ENCODE assay signal across 22 cellular contexts in genomic region chr22:20646906-20647305, GRCh38.
DNase-seq lines count a peak whose midpoint lies in the region; ATAC-seq, FAIRE-seq and TF ChIP-seq lines count a peak whose summit lies in the region.
"Had no signal": no experiment of that assay in that cellular context is flagged by ENCODE, and none has a peak within 500 bp of the region (broad histone marks: within the 10 kb centered on the region; RNA-seq: fewer than 3 reads in every experiment).

No MANE protein-coding gene starts in this region.

- no peaks in the 10 kb centered on the region for H3K4me1 Mint-ChIP-seq in activated CD8-positive, alpha-beta memory T cell treated with anti-CD3 and anti-CD28 coated beads, Interleukin-2, amount 10 ng/mL, durations not matched to agents 7 days and 5 days

- H2AFZ ChIP-seq in K562 (ENCODE audit: low read depth, low read length) (no peak overlapping the region), osteoblast (ENCODE audit: low read length) (no peak overlapping the region), GM23248 (no peak overlapping the region)

- no peak for ATAC-seq in activated CD8-positive, alpha-beta memory T cell treated with anti-CD3 and anti-CD28 coated beads, Interleukin-2, amount 10 ng/mL, durations not matched to agents 7 days and 5 days
- ATAC-seq in K562 = no peak
- ATAC-seq in GM18909 (IDR thresholded peaks at IDR 0.05; ENCODE audit: poor library complexity, unreplicated experiment) = no peak
- ATAC-seq: HCT116 had no signal

- H4K20me1 ChIP-seq in K562 (replicated peaks; ENCODE audit: control insufficient read depth, insufficient read depth, low read length) = peaks cover 5% of the 10 kb centered on the region; the same call in 1 of the 2 replicates
- H4K20me1 ChIP-seq in osteoblast (ENCODE audit: insufficient read depth, low read length) = no peaks in the 10 kb centered on the region
- no peaks in the 10 kb centered on the region for H4K20me1 ChIP-seq in GM23248 (ENCODE audit: insufficient read depth)
- H4K20me1 ChIP-seq: BLaER1 had no signal

- no peaks in the 10 kb centered on the region for H3K27me3 Mint-ChIP-seq in activated CD8-positive, alpha-beta memory T cell treated with anti-CD3 and anti-CD28 coated beads, Interleukin-2, amount 10 ng/mL, durations not matched to agents 7 days and 5 days
- H3K27me3 Mint-ChIP-seq: CD4-positive, alpha-beta T cell had no signal

- H3K4me3 Mint-ChIP-seq in activated CD8-positive, alpha-beta memory T cell treated with anti-CD3 and anti-CD28 coated beads, Interleukin-2, amount 10 ng/mL, durations not matched to agents 7 days and 5 days = no peak overlapping the region
- H3K4me3 Mint-ChIP-seq: CD4-positive, alpha-beta T cell had no signal

- H3K27me3 ChIP-seq in K562 (ENCODE audit: control insufficient read depth in 2 of 2, insufficient read depth in 2 of 2, low read length in 2 of 2) (peaks cover 50 to 65% of the 10 kb centered on the region in 2 experiments), osteoblast (ENCODE audit: insufficient read depth, low read length) (peaks cover 4% of the 10 kb centered on the region), GM23248 (replicated peaks; ENCODE audit: insufficient read depth) (peaks cover 16% of the 10 kb centered on the region; the same call in 1 of the 2 replicates), colonic mucosa (no peaks in the 10 kb centered on the region)
- H3K27me3 ChIP-seq: BLaER1 had no signal

- CTCF ChIA-PET in activated CD8-positive, alpha-beta memory T cell treated with anti-CD3 and anti-CD28 coated beads, Interleukin-2, amount 10 ng/mL, durations not matched to agents 7 days and 5 days (lab: Charles Lee) = interaction anchor here (0.5 to 1.8 kb wide), 3 partner anchors 41 to 1960 kb away, joined by 3 to 5 read pairs (median 3); no protein-coding TSS in a partner anchor
- CTCF ChIA-PET in K562 (lab: Yijun Ruan, JAX; ENCODE audit: low intra/inter-chr PET ratio) = no interaction called here

- in situ Hi-C loops in K562 (cut with MboI) (no loop called here), GM23248 (cut with MboI) (no loop called here)

- H3K9me3 ChIP-seq in K562 (replicated peaks; ENCODE audit: control insufficient read depth, insufficient read depth, low read depth, low read length) (no peaks in the 10 kb centered on the region), osteoblast (ENCODE audit: low read depth, low read length) (no peaks in the 10 kb centered on the region), GM23248 (ENCODE audit: low read depth) (no peaks in the 10 kb centered on the region), colonic mucosa (no peaks in the 10 kb centered on the region)
- H3K9me3 ChIP-seq: BLaER1, SK-N-SH had no signal

- 1% methylated on average over 3 of the region's 3 CpGs for WGBS in K562 (ENCODE audit: insufficient coverage, low coverage, missing lambda C conversion rate)
- WGBS in GM23248 (ENCODE audit: low coverage in 1 of 2, low lambda C conversion rate in 2 of 2, missing lambda C conversion rate in 2 of 2), 2 experiments = 54 to 60% methylated on average over 3 of the region's 3 CpGs

- no peaks in the 10 kb centered on the region for H3K79me2 ChIP-seq in K562 (ENCODE audit: control insufficient read depth, insufficient read depth, low read length)
- H3K79me2 ChIP-seq in osteoblast (ENCODE audit: insufficient read depth, low read length) = no peaks in the 10 kb centered on the region
- H3K79me2 ChIP-seq in GM23248 (ENCODE audit: insufficient read depth) = no peaks in the 10 kb centered on the region

- no peaks in the 10 kb centered on the region for H3K36me3 Mint-ChIP-seq in activated CD8-positive, alpha-beta memory T cell treated with anti-CD3 and anti-CD28 coated beads, Interleukin-2, amount 10 ng/mL, durations not matched to agents 7 days and 5 days

- DNase-seq in activated CD8-positive, alpha-beta memory T cell treated with anti-CD3 and anti-CD28 coated beads, Interleukin-2, amount 10 ng/mL, durations not matched to agents 7 days and 5 days = peak; percentile 23
- DNase-seq in activated CD8-positive, alpha-beta memory T cell treated with anti-CD3 and anti-CD28 coated beads, Interleukin-2, amount 50 U/mL, for 48 hours = no peak
- DNase-seq in K562 (ENCODE audit: extremely low read depth in 1 of 4, low spot score in 3 of 4) (no peak), osteoblast (ENCODE audit: insufficient read length, low spot score, missing footprints) (peak; percentile 21), GM23248 (no peak), colonic mucosa (no peak)
- DNase-seq: CD4-positive, alpha-beta T cell; COR-L47; Karpas-422; NCI-H1092 treated with DMSO at 0.1 percent for 48 hours; NCI-H1436; NCI-H187 treated with DMSO at 0.1 percent for 48 hours; NCI-H2171 treated with DMSO at 0.1 percent for 48 hours; NCI-H345; NCI-H510A treated with DMSO at 0.1 percent for 48 hours; SK-N-SH had no signal

- no peaks in the 10 kb centered on the region for H3K9me1 ChIP-seq in K562 (ENCODE audit: control insufficient read depth, insufficient read depth, low read length)

- no peak overlapping the region for H3K27ac Mint-ChIP-seq in activated CD8-positive, alpha-beta memory T cell treated with anti-CD3 and anti-CD28 coated beads, Interleukin-2, amount 10 ng/mL, durations not matched to agents 7 days and 5 days
- H3K27ac Mint-ChIP-seq: CD4-positive, alpha-beta T cell had no signal

- H3K4me2 ChIP-seq in K562 (ENCODE audit: insufficient read depth, low read length) (no peak overlapping the region), osteoblast (ENCODE audit: insufficient read depth, low read length) (no peak overlapping the region), GM23248 (ENCODE audit: unreplicated experiment) (no peak overlapping the region)
- H3K4me2 ChIP-seq: BLaER1, SK-N-SH had no signal

- POLR2A ChIA-PET in K562 (lab: Yijun Ruan, JAX) = interaction anchor here (0.6 to 5.0 kb wide), 10 partner anchors 9 to 1526 kb away, joined by 3 to 41 read pairs (median 6); no protein-coding TSS in a partner anchor

- TF ChIP-seq POLR2A in K562 (conservative IDR thresholded peaks at IDR 0.05) = no peak

- FAIRE-seq in K562 (lab: Jason Lieb, UNC) = no peak
- FAIRE-seq: G401.6, H1, RCC 7860 had no signal

- H3K36me3 ChIP-seq in K562 (ENCODE audit: control insufficient read depth, insufficient read depth, low read length) (no peaks in the 10 kb centered on the region), osteoblast (ENCODE audit: insufficient read depth, low read length) (no peaks in the 10 kb centered on the region), GM23248 (ENCODE audit: low read depth) (no peaks in the 10 kb centered on the region), colonic mucosa (no peaks in the 10 kb centered on the region)
- H3K36me3 ChIP-seq: BLaER1 had no signal

- no peaks in the 10 kb centered on the region for H3F3A ChIP-seq in GM23248 (ENCODE audit: insufficient read depth)

- no peak overlapping the region for H3K27ac ChIP-seq in K562 (ENCODE audit: extremely low read depth, low read depth, low read length)
- no peak overlapping the region for H3K27ac ChIP-seq in osteoblast (ENCODE audit: low read depth, low read length)
- no peak overlapping the region for H3K27ac ChIP-seq in GM23248
- no peak overlapping the region for H3K27ac ChIP-seq in colonic mucosa
- H3K27ac ChIP-seq: BLaER1 had no signal

- H3K9ac ChIP-seq in K562 (ENCODE audit: insufficient read depth in 1 of 2, low read depth in 2 of 2, low read length in 2 of 2) = no peak overlapping the region
- H3K9ac ChIP-seq in GM23248 = no peak overlapping the region
- H3K9ac ChIP-seq in colonic mucosa (ENCODE audit: low read depth in 2 of 2, low read length in 2 of 2) = no peak overlapping the region
- H3K9ac ChIP-seq: BLaER1, SK-N-SH had no signal

- intact Hi-C loops in K562 (cut with micrococcal nuclease) (no loop called here), colonic mucosa (cut with DNase I) (no loop called here)

- H3K4me3 ChIP-seq in K562 (no peak overlapping the region), osteoblast (ENCODE audit: insufficient read depth, low read length) (no peak overlapping the region), GM23248 (no peak overlapping the region), colonic mucosa (no peak overlapping the region)
- H3K4me3 ChIP-seq: BLaER1 had no signal

- TF ChIP-seq EP300 in K562 (IDR thresholded peaks at IDR 0.05; ENCODE audit: low read length) = no peak

- BruUV-seq in K562 (replicated peaks; lab: Mats Ljungman, UMichigan) = no TSS peak

- no peaks in the 10 kb centered on the region for H3K9me3 Mint-ChIP-seq in activated CD8-positive, alpha-beta memory T cell treated with anti-CD3 and anti-CD28 coated beads, Interleukin-2, amount 10 ng/mL, durations not matched to agents 7 days and 5 days (ENCODE audit: low read depth)
- H3K9me3 Mint-ChIP-seq: CD4-positive, alpha-beta T cell had no signal

- H3K4me1 ChIP-seq in K562 (replicated peaks in 1 of 2; ENCODE audit: control insufficient read depth in 2 of 2, insufficient read depth in 2 of 2, low read length in 2 of 2) (no peaks in the 10 kb centered on the region), osteoblast (ENCODE audit: insufficient read depth, low read length) (no peaks in the 10 kb centered on the region), GM23248 (ENCODE audit: insufficient read depth) (no peaks in the 10 kb centered on the region), colonic mucosa (no peaks in the 10 kb centered on the region)
- H3K4me1 ChIP-seq: BLaER1 had no signal

- no peak for TF ChIP-seq CTCF in K562 (IDR thresholded peaks at IDR 0.05 in 2 of 3, conservative IDR thresholded peaks at IDR 0.05 in 1 of 3; ENCODE audit: insufficient read depth in 2 of 3, low read depth in 1 of 3, low read length in 3 of 3)
- TF ChIP-seq CTCF in osteoblast (IDR thresholded peaks at IDR 0.05; ENCODE audit: extremely low read depth, low read depth, low read length) = no peak
- no peak for TF ChIP-seq CTCF in colonic mucosa (IDR thresholded peaks at IDR 0.05)

- H3K9me2 ChIP-seq in GM23248 (ENCODE audit: insufficient read depth) = no peaks in the 10 kb centered on the region
- H3K9me2 ChIP-seq: SK-N-SH had no signal

- no peak for TF ChIP-seq RAD21 in K562 (CRISPR knock-in tag; conservative IDR thresholded peaks at IDR 0.05 in 1 of 2, IDR thresholded peaks at IDR 0.05 in 1 of 2)

TF ChIP-seq in K562, 482 proteins besides CTCF, POLR2A, EP300 and RAD21 (continues in another document):
- TF ChIP-seq BRF1 (IDR thresholded peaks at IDR 0.05; ENCODE audit: borderline replicate concordance, extremely low read depth, insufficient read length) (no peak), SRF (CRISPR knock-in tag; IDR thresholded peaks at IDR 0.05) (no peak), ZNF785 (CRISPR knock-in tag; IDR thresholded peaks at IDR 0.05) (no peak), ZBTB12 (CRISPR knock-in tag; IDR thresholded peaks at IDR 0.05) (no peak), ELF2 (CRISPR knock-in tag; IDR thresholded peaks at IDR 0.05) (no peak), NFIC (IDR thresholded peaks at IDR 0.05) (no peak)

Comparison
In these comparisons a context has a peak if more than half of its experiments do, and no peak if none do; other contexts are left out.
1. DNase-seq: peak in activated CD8-positive, alpha-beta memory T cell treated with anti-CD3 and anti-CD28 coated beads, Interleukin-2, amount 10 ng/mL, durations not matched to agents 7 days and 5 days (single experiment) and osteoblast (single experiment); none in activated CD8-positive, alpha-beta memory T cell treated with anti-CD3 and anti-CD28 coated beads, Interleukin-2, amount 50 U/mL, for 48 hours (single experiment), K562 (0 of 4), GM23248 (single experiment) and colonic mucosa (single experiment).